In genomic region chr11:1827095-1827797, GRCh38 we compare ENCODE assay signal across 8 cellular contexts. TPM values are rescaled to one million over a fixed set of nuclear protein-coding genes. Genes with fewer than 3 reads are reported as not detected.
DNase-seq lines count a peak whose midpoint lies in the region; ATAC-seq, FAIRE-seq and TF ChIP-seq lines count a peak whose summit lies in the region.

No MANE protein-coding gene starts in this region.

- dilution Hi-C loops in endothelial cell of umbilical vein (cut with MboI; ENCODE audit: extremely low pct_ligation_motif_present, low sequenced_read_pairs) = no loop called here

- H3K9me3 ChIP-seq in endothelial cell of umbilical vein (replicated peaks; ENCODE audit: control insufficient read depth, insufficient read depth, low read length) = no peaks in the 10 kb centered on the region

- ATAC-seq in GM21737 (IDR thresholded peaks at IDR 0.05; ENCODE audit: unreplicated experiment) (no peak), HG02571 (IDR thresholded peaks at IDR 0.05; ENCODE audit: unreplicated experiment) (no peak)

- H3K9me1 ChIP-seq in endothelial cell of umbilical vein (replicated peaks; ENCODE audit: control insufficient read depth, extremely low read depth, insufficient read depth, low read length) = no peaks in the 10 kb centered on the region

- no peaks in the 10 kb centered on the region for H4K20me1 ChIP-seq in endothelial cell of umbilical vein (replicated peaks; ENCODE audit: control insufficient read depth, extremely low read depth, insufficient read depth, low read length)

- no peaks in the 10 kb centered on the region for H3K36me3 ChIP-seq in endothelial cell of umbilical vein (ENCODE audit: control insufficient read depth in 2 of 2, extremely low read depth in 1 of 2, insufficient read depth in 2 of 2, low read length in 2 of 2)

- DNase-seq in DMS 273 (lab: John Stamatoyannopoulos, UW; ENCODE audit: unreplicated experiment) (peak; percentile 90), NCI-H345 treated with DMSO at 0.1 percent for 48 hours (lab: John Stamatoyannopoulos, UW; ENCODE audit: unreplicated experiment) (peak; percentile 77), endothelial cell of umbilical vein (ENCODE audit: low read depth, low spot score) (peak; percentile 41), occipital lobe (lab: John Stamatoyannopoulos, UW) (peak; percentile 77), NAMALWA (ENCODE audit: low spot score) (no peak)
- no peak for DNase-seq in stimulated activated naive CD4-positive, alpha-beta T cell treated with Interleukin-2 at 50 U/mL for 16 hours (lab: John Stamatoyannopoulos, UW)

- no TSS peak for BruUV-seq in endothelial cell of umbilical vein (replicated peaks; lab: Mats Ljungman, UMichigan)

- no peak overlapping the region for H2AFZ ChIP-seq in endothelial cell of umbilical vein (ENCODE audit: low read depth, low read length)

- no peak overlapping the region for H3K4me3 ChIP-seq in endothelial cell of umbilical vein (replicated peaks in 1 of 3; ENCODE audit: insufficient read depth in 1 of 3, low read depth in 1 of 3, low read length in 3 of 3)

- peaks cover 3% of the 10 kb centered on the region for H3K4me1 ChIP-seq in endothelial cell of umbilical vein (ENCODE audit: control insufficient read depth, extremely low read depth, insufficient read depth, low read length)

- POLR2A ChIA-PET in endothelial cell of umbilical vein (lab: Charles Lee) = no interaction called here

- no peaks in the 10 kb centered on the region for H3K27me3 ChIP-seq in endothelial cell of umbilical vein (ENCODE audit: control insufficient read depth in 2 of 2, insufficient read depth in 2 of 2, low read length in 2 of 2)

- TF ChIP-seq CTCF in endothelial cell of umbilical vein (IDR thresholded peaks at IDR 0.05; ENCODE audit: extremely low read depth in 1 of 2, insufficient read depth in 1 of 2, low read depth in 1 of 2, low read length in 2 of 2) = no peak

- no peak overlapping the region for H3K27ac ChIP-seq in endothelial cell of umbilical vein (ENCODE audit: insufficient read depth, low read depth, low read length)

- FAIRE-seq in endothelial cell of umbilical vein (lab: Jason Lieb, UNC) = peak; percentile 63

- no peak overlapping the region for H3K9ac ChIP-seq in endothelial cell of umbilical vein (replicated peaks; ENCODE audit: extremely low read depth, insufficient read depth, low read length)

- CTCF ChIA-PET in endothelial cell of umbilical vein (lab: Charles Lee) = interaction anchor here (1.2 to 5.4 kb wide), 6 partner anchors 55 to 174 kb away, joined by 3 to 50 read pairs (median 4); no protein-coding TSS in a partner anchor

- no peak overlapping the region for H3K4me2 ChIP-seq in endothelial cell of umbilical vein (ENCODE audit: insufficient read depth, low read length)

- H3K79me2 ChIP-seq in endothelial cell of umbilical vein (ENCODE audit: control insufficient read depth, insufficient read depth, low read length) = no peaks in the 10 kb centered on the region

- intact Hi-C loops in endothelial cell of umbilical vein (cut with micrococcal nuclease) = no loop called here

- TF ChIP-seq POLR2A in endothelial cell of umbilical vein (IDR thresholded peaks at IDR 0.05; ENCODE audit: low read depth, low read length) = no peak

TF ChIP-seq in endothelial cell of umbilical vein, 7 proteins besides CTCF, POLR2A, EP300 and RAD21:
- TF ChIP-seq MYC (IDR thresholded peaks at IDR 0.05; ENCODE audit: low read depth, low read length) = no peak
- TF ChIP-seq POLR2AphosphoS5 (IDR thresholded peaks at IDR 0.05; ENCODE audit: insufficient read depth, low read depth, low read length) = no peak
- TF ChIP-seq JUN (IDR thresholded peaks at IDR 0.05; ENCODE audit: borderline replicate concordance, insufficient read depth, insufficient read length, low read depth) = no peak
- no peak for TF ChIP-seq EZH2 (IDR thresholded peaks at IDR 0.05; ENCODE audit: borderline replicate concordance, low read depth, low read length, severe bottlenecking)
- no peak for TF ChIP-seq MAX (IDR thresholded peaks at IDR 0.05; ENCODE audit: insufficient read depth, insufficient read length)
- TF ChIP-seq GATA2 (IDR thresholded peaks at IDR 0.05; ENCODE audit: insufficient read depth, insufficient read length, low read depth, low read length) = no peak

RNA-seq across cellular contexts. Expression of gene SYT8, which starts 7.5 kb away (rescaled TPM):
- total RNA-seq in endothelial cell of umbilical vein (not detected in 2 replicates), occipital lobe (not detected)
- not detected in 2 replicates for polyA plus RNA-seq in endothelial cell of umbilical vein
- polyA plus RNA-seq in endothelial cell of umbilical vein (2011; cell fraction: cytosol; rRNA removed) = not detected in 2 replicates
- not detected in 2 replicates for polyA plus RNA-seq in endothelial cell of umbilical vein (2011; cell fraction: nucleus; rRNA removed)
- not detected in 2 replicates for polyA plus RNA-seq in endothelial cell of umbilical vein (2012)
- polyA minus RNA-seq in endothelial cell of umbilical vein = not detected in 2 replicates
- not detected for polyA minus RNA-seq in endothelial cell of umbilical vein (2011; cell fraction: cytosol; rRNA and poly(A)+ RNA removed)
- not detected in 2 replicates for polyA minus RNA-seq in endothelial cell of umbilical vein (2011; cell fraction: nucleus; rRNA and poly(A)+ RNA removed)

RNA-seq across cellular contexts. Expression of gene TNNI2, which starts 11.5 kb away (rescaled TPM):
- total RNA-seq in endothelial cell of umbilical vein (not detected in 2 replicates), occipital lobe (0.62 TPM)
- not detected in 2 replicates for polyA plus RNA-seq in endothelial cell of umbilical vein
- polyA plus RNA-seq in endothelial cell of umbilical vein (2011; cell fraction: cytosol; rRNA removed) = not detected in 2 replicates
- not detected in 2 replicates for polyA plus RNA-seq in endothelial cell of umbilical vein (2011; cell fraction: nucleus; rRNA removed)
- polyA plus RNA-seq in endothelial cell of umbilical vein (2012) = not detected in 2 replicates
- polyA minus RNA-seq in endothelial cell of umbilical vein = not detected in 2 replicates
- not detected for polyA minus RNA-seq in endothelial cell of umbilical vein (2011; cell fraction: cytosol; rRNA and poly(A)+ RNA removed)
- polyA minus RNA-seq in endothelial cell of umbilical vein (2011; cell fraction: nucleus; rRNA and poly(A)+ RNA removed) = not detected in 2 replicates

RNA-seq across cellular contexts. Expression of gene LSP1, which starts 25.6 kb away (rescaled TPM):
- total RNA-seq in endothelial cell of umbilical vein = not detected in 2 replicates
- not detected in 2 replicates for polyA plus RNA-seq in endothelial cell of umbilical vein
- 0.05 TPM in 1 of 2 replicates, not detected in the other for polyA plus RNA-seq in endothelial cell of umbilical vein (2011; cell fraction: cytosol; rRNA removed)
- 0.13 TPM in 1 of 2 replicates, not detected in the other for polyA plus RNA-seq in endothelial cell of umbilical vein (2011; cell fraction: nucleus; rRNA removed)
- not detected in 2 replicates for polyA plus RNA-seq in endothelial cell of umbilical vein (2012)
- polyA minus RNA-seq in endothelial cell of umbilical vein = not detected in 2 replicates
- not detected for polyA minus RNA-seq in endothelial cell of umbilical vein (2011; cell fraction: cytosol; rRNA and poly(A)+ RNA removed)
- not detected in 2 replicates for polyA minus RNA-seq in endothelial cell of umbilical vein (2011; cell fraction: nucleus; rRNA and poly(A)+ RNA removed)
- total RNA-seq in occipital lobe = 0.47 TPM

Comparison
In these comparisons a context has a peak if more than half of its experiments do, and no peak if none do; other contexts are left out.
1. DNase-seq: peak in DMS 273 (single experiment), NCI-H345 treated with DMSO at 0.1 percent for 48 hours (single experiment), endothelial cell of umbilical vein (single experiment) and occipital lobe (single experiment); none in NAMALWA (single experiment) and stimulated activated naive CD4-positive, alpha-beta T cell treated with Interleukin-2 at 50 U/mL for 16 hours (single experiment).